8 cellular contexts compared by ENCODE assay signal in the genomic region with DNA sequence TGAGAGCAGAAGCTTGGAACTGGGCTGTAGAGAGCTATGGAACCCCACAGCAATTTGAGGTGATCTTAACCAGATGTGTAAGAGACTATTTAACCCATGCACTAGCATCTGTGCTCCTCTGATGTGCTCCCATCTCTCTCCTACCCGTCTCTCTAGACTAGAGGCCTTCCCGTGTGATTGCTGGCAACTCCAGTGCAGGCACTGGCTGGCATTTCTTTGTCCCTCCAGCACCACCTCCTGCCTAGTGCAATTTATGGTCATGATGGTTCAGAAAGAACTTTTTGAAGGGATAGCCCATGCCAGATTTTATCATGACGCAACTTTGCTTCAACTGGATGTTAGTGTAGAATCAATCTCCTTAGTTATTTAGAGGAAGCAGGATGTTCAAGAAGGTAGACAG.
DNase-seq lines count a peak whose midpoint lies in the region; ATAC-seq, FAIRE-seq and TF ChIP-seq lines count a peak whose summit lies in the region.
"Not testable (repeated sequence)": the region's sequence is repeated elsewhere in the genome, so short reads cannot be mapped to it uniquely, and the experiment has no call there.

No MANE protein-coding gene starts in this region.

- POLR2A ChIA-PET in A673 (lab: Charles Lee; ENCODE audit: low non-redundant PET); K562 (lab: Yijun Ruan, JAX): not testable (repeated sequence)

- in situ Hi-C loops in K562 (cut with MboI) = not testable (repeated sequence)

- WGBS in K562 (ENCODE audit: insufficient coverage, low coverage, missing lambda C conversion rate) = 89% methylated on average over 1 of the region's 3 CpGs
- WGBS in heart left ventricle, 4 donors = 32 to 73% (median 65%) methylated on average over 2 of the region's 3 CpGs
- 24 to 27% methylated on average over 2 of the region's 3 CpGs for WGBS in pancreas, 2 donors
- WGBS in stomach, 5 donors = 21 to 52% (median 32%) methylated on average over 2 of the region's 3 CpGs

- H3K4me3 ChIP-seq in A673 (ENCODE audit: low read depth, low read length, poor library complexity, severe bottlenecking); K562; fibroblast of the aortic adventitia (ENCODE audit: low read depth, low read length); heart left ventricle; pancreas; stomach: not testable (repeated sequence)

- FAIRE-seq in HTR-8/SVneo (lab: Jason Lieb, UNC) = peak; percentile 92
- peak; percentile 72 for FAIRE-seq in K562 (lab: Jason Lieb, UNC)
- not testable (repeated sequence) for FAIRE-seq in pancreas (lab: Jason Lieb, UNC)

- not testable (repeated sequence) for H4K20me1 ChIP-seq in K562 (replicated peaks; ENCODE audit: control insufficient read depth, insufficient read depth, low read length)

- H3K9me3 ChIP-seq in A673 (ENCODE audit: low read depth, low read length, poor library complexity, severe bottlenecking); K562 (replicated peaks; ENCODE audit: control insufficient read depth, insufficient read depth, low read depth, low read length); heart left ventricle; pancreas; stomach: not testable (repeated sequence)

- not testable (repeated sequence) for H3K4me2 ChIP-seq in K562 (ENCODE audit: insufficient read depth, low read length)

- not testable (repeated sequence) for BruUV-seq in A673 (replicated peaks; lab: Mats Ljungman, UMichigan); K562 (replicated peaks; lab: Mats Ljungman, UMichigan)

- not testable (repeated sequence) for H3K79me2 ChIP-seq in K562 (ENCODE audit: control insufficient read depth, insufficient read depth, low read length)

- H3K4me1 ChIP-seq in A673 (ENCODE audit: insufficient read depth, low read length, poor library complexity, severe bottlenecking); K562 (replicated peaks in 1 of 2; ENCODE audit: control insufficient read depth in 2 of 2, insufficient read depth in 2 of 2, low read length in 2 of 2); heart left ventricle; pancreas; stomach: not testable (repeated sequence)

- intact Hi-C loops in A673 (cut with micrococcal nuclease; ENCODE audit: unreplicated experiment); K562 (cut with micrococcal nuclease); heart left ventricle (cut with DNase I); pancreas (cut with DNase I); stomach (cut with DNase I; ENCODE audit: low total_unique reads): not testable (repeated sequence)

- not testable (repeated sequence) for TF ChIP-seq EP300 in K562 (IDR thresholded peaks at IDR 0.05; ENCODE audit: low read length); stomach (IDR thresholded peaks at IDR 0.05)

- not testable (repeated sequence) for TF ChIP-seq POLR2A in K562 (conservative IDR thresholded peaks at IDR 0.05); heart left ventricle (IDR thresholded peaks at IDR 0.05); stomach (IDR thresholded peaks at IDR 0.05)

- not testable (repeated sequence) for ATAC-seq in K562
- ATAC-seq in heart left ventricle (peak; percentile 6 to 61 (median 40)), left lobe of liver (peak; percentile 74), pancreas (peak; percentile 56 to 85 (median 74))

- not testable (repeated sequence) for H3K9ac ChIP-seq in K562 (ENCODE audit: insufficient read depth in 1 of 2, low read depth in 2 of 2, low read length in 2 of 2)

- not testable (repeated sequence) for H3K36me3 ChIP-seq in A673 (ENCODE audit: insufficient read depth, low read length, poor library complexity, severe bottlenecking); K562 (ENCODE audit: control insufficient read depth, insufficient read depth, low read length); heart left ventricle; pancreas; stomach

- not testable (repeated sequence) for H2AFZ ChIP-seq in K562 (ENCODE audit: low read depth, low read length)

- CTCF ChIA-PET in A673 (lab: Charles Lee); K562 (lab: Yijun Ruan, JAX; ENCODE audit: low intra/inter-chr PET ratio): not testable (repeated sequence)

- H3K27me3 ChIP-seq in A673 (replicated peaks; ENCODE audit: insufficient read depth, low read depth, low read length, poor library complexity); K562 (ENCODE audit: control insufficient read depth in 2 of 2, insufficient read depth in 2 of 2, low read length in 2 of 2); heart left ventricle; pancreas; stomach: not testable (repeated sequence)

- DNase-seq in A673 (ENCODE audit: low spot score) = peak; percentile 1
- not testable (repeated sequence) for DNase-seq in HTR-8/SVneo (ENCODE audit: insufficient read length, low spot score); K562 (ENCODE audit: extremely low read depth in 1 of 4, low spot score in 3 of 4); heart left ventricle
- DNase-seq in fibroblast of the aortic adventitia (ENCODE audit: low read depth) = peak; percentile 0
- peak; percentile 61 for DNase-seq in left lobe of liver (ENCODE audit: low spot score)
- peak in 1 of 6 donors; percentile 33 for DNase-seq in pancreas
- DNase-seq in stomach = peak; percentile 35

- TF ChIP-seq RAD21 in K562 (CRISPR knock-in tag; conservative IDR thresholded peaks at IDR 0.05 in 1 of 2, IDR thresholded peaks at IDR 0.05 in 1 of 2) = not testable (repeated sequence)

- TF ChIP-seq CTCF in A673 (conservative IDR thresholded peaks at IDR 0.05; ENCODE audit: low read depth, low read length); K562 (IDR thresholded peaks at IDR 0.05 in 2 of 3, conservative IDR thresholded peaks at IDR 0.05 in 1 of 3; ENCODE audit: insufficient read depth in 2 of 3, low read depth in 1 of 3, low read length in 3 of 3); fibroblast of the aortic adventitia (IDR thresholded peaks at IDR 0.05; ENCODE audit: insufficient read depth, low read length); heart left ventricle (IDR thresholded peaks at IDR 0.05); pancreas (IDR thresholded peaks at IDR 0.05); stomach (IDR thresholded peaks at IDR 0.05): not testable (repeated sequence)

- H3K27ac ChIP-seq in A673 (ENCODE audit: low read depth, low read length, poor library complexity, severe bottlenecking); K562 (ENCODE audit: extremely low read depth, low read depth, low read length); heart left ventricle; pancreas; stomach: not testable (repeated sequence)

- H3K9me1 ChIP-seq in K562 (ENCODE audit: control insufficient read depth, insufficient read depth, low read length) = not testable (repeated sequence)
